8 cellular contexts compared by ENCODE assay signal in the genomic region with DNA sequence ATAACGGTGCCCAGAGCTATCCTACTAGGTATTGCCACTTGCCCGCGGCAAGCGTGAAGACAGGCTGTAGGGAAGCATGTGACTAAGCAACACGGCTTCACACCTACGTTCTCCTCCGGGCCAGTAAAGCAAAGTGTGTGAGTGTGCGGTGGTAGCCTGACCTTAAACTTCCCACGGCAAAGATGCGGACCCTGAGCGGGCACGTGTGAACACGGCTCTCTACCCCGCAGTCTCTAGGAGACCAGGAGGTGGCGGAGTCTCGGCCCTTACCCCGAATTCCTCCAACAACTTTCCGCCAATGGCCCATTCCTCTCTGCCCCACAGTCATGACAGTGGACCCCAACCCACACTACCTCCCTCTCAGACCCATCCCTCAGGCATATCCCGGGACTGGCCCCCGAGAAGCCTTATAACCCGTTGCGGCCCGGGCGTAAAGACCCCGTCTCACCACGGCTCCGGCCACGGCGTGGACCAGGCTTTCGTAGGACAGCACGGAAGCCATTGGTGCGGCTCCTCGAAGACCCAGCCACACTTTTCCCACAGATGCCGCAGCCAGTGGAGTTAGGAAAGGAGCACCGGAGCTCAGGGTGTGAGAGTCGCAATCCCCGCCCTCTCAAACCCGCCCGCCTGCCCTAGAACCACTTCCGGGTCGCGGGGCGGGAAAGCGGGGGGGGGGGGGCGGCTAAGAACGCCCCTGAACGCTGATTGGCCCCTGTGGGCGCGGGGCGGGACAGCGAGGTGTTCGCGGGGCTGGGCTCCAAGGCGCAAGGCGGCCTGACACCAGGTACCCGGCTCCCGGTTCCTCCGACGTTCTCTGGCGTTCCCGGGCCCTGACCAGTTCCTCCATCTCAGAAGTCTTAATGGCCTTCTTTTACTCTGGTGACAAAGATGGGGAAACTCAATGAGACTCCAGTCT. TPM values are rescaled to one million over a fixed set of nuclear protein-coding genes. Genes with fewer than 3 reads are reported as not detected.
DNase-seq lines count a peak whose midpoint lies in the region; ATAC-seq and TF ChIP-seq lines count a peak whose summit lies in the region.

Gene SLC25A17, minus strand, starts transcription at position 600 of the 916 bp plus-strand sequence. Its CDS starts 98 bp downstream, at position 502.

- POLR2A ChIA-PET in RWPE1 (lab: Yijun Ruan, JAX; ENCODE audit: low non-redundant PET) = interaction anchor here (0.6 kb wide), 1 partner anchor 324 kb away, joined by 12 read pairs; no protein-coding TSS in a partner anchor

- DNase-seq in DMS153 (lab: John Stamatoyannopoulos, UW) (peak; percentile 87), LoVo (ENCODE audit: low spot score) (peak; percentile 92), RWPE1 (ENCODE audit: low spot score) (peak; percentile 95), fibroblast of the conjunctiva (ENCODE audit: low read depth) (peak; percentile 63)
- DNase-seq in activated T-helper 2 cell treated with anti-CD3 and anti-CD28 coated beads, Interferon-gamma antibody, Interleukin-2, Interleukin-4, amounts not matched to agents 10 μg/mL and 5 μg/mL and 100 μg/mL, durations not matched to agents 14 hours and 24 hours and 36 hours (ENCODE audit: low spot score) = peak; percentile 80
- DNase-seq in stimulated activated naive CD8-positive, alpha-beta T cell treated with anti-CD3 and anti-CD28 coated beads, Interleukin-15, Interleukin-2, amounts not matched to agents 100 U/mL and 50 U/mL, for 24 hours = peak; percentile 91

- H3K9me3 Mint-ChIP-seq in activated T-helper 2 cell treated with anti-CD3 and anti-CD28 coated beads, Interferon-gamma antibody, Interleukin-2, Interleukin-4, amounts not matched to agents 10 μg/mL and 5 μg/mL and 100 μg/mL, durations not matched to agents 14 hours and 24 hours and 36 hours = no peaks in the 10 kb centered on the region
- H3K9me3 Mint-ChIP-seq in nephron = no peaks in the 10 kb centered on the region

- H3K4me1 Mint-ChIP-seq in activated T-helper 2 cell treated with anti-CD3 and anti-CD28 coated beads, Interferon-gamma antibody, Interleukin-2, Interleukin-4, amounts not matched to agents 10 μg/mL and 5 μg/mL and 100 μg/mL, durations not matched to agents 14 hours and 24 hours and 36 hours (ENCODE audit: low read depth) = peaks cover 32% of the 10 kb centered on the region
- peaks cover 26% of the 10 kb centered on the region for H3K4me1 Mint-ChIP-seq in nephron

- H3K27ac Mint-ChIP-seq in activated T-helper 2 cell treated with anti-CD3 and anti-CD28 coated beads, Interferon-gamma antibody, Interleukin-2, Interleukin-4, amounts not matched to agents 10 μg/mL and 5 μg/mL and 100 μg/mL, durations not matched to agents 14 hours and 24 hours and 36 hours = peak within 1 kb of the TSS; percentile 80
- peak within 1 kb of the TSS; percentile 84 to 96 (median 95) for H3K27ac Mint-ChIP-seq in nephron

- intact Hi-C loops in activated T-helper 2 cell treated with anti-CD3 and anti-CD28 coated beads, Interferon-gamma antibody, Interleukin-2, Interleukin-4, amounts not matched to agents 10 μg/mL and 5 μg/mL and 100 μg/mL, durations not matched to agents 14 hours and 24 hours and 36 hours (cut with micrococcal nuclease) = loop anchor here (1.0 to 10.0 kb wide), 6 partner anchors 38 to 136 kb away; partner anchors contain the start of genes RBX1, ST13 and XPNPEP3

- peak within 1 kb of the TSS; percentile 80 for H3K27ac ChIP-seq in RWPE1

- CTCF ChIA-PET in RWPE1 (lab: Yijun Ruan, JAX) = interaction anchor here (0.5 to 0.6 kb wide), 4 partner anchors 9 to 191 kb away, joined by 3 to 4 read pairs (median 4); no protein-coding TSS in a partner anchor

- TF ChIP-seq CTCF in RWPE1 (conservative IDR thresholded peaks at IDR 0.05; ENCODE audit: low read depth) (peak; percentile 50), nephron (IDR thresholded peaks at IDR 0.05; ENCODE audit: unreplicated experiment in 3 of 3) (peak; percentile 28 to 43 (median 31))

- H3K36me3 Mint-ChIP-seq in activated T-helper 2 cell treated with anti-CD3 and anti-CD28 coated beads, Interferon-gamma antibody, Interleukin-2, Interleukin-4, amounts not matched to agents 10 μg/mL and 5 μg/mL and 100 μg/mL, durations not matched to agents 14 hours and 24 hours and 36 hours (ENCODE audit: low read depth) = peaks cover 18% of the 10 kb centered on the region
- peaks cover 26% of the 10 kb centered on the region for H3K36me3 Mint-ChIP-seq in nephron (ENCODE audit: low read depth)

- H3K4me3 Mint-ChIP-seq in activated T-helper 2 cell treated with anti-CD3 and anti-CD28 coated beads, Interferon-gamma antibody, Interleukin-2, Interleukin-4, amounts not matched to agents 10 μg/mL and 5 μg/mL and 100 μg/mL, durations not matched to agents 14 hours and 24 hours and 36 hours (ENCODE audit: low read depth) = peak within 1 kb of the TSS; percentile 82
- H3K4me3 Mint-ChIP-seq in nephron = peak within 1 kb of the TSS; percentile 91 to 99 (median 92)

- no peaks in the 10 kb centered on the region for H3K27me3 Mint-ChIP-seq in activated T-helper 2 cell treated with anti-CD3 and anti-CD28 coated beads, Interferon-gamma antibody, Interleukin-2, Interleukin-4, amounts not matched to agents 10 μg/mL and 5 μg/mL and 100 μg/mL, durations not matched to agents 14 hours and 24 hours and 36 hours (ENCODE audit: low read depth)
- H3K27me3 Mint-ChIP-seq in nephron (ENCODE audit: low read depth) = no peaks in the 10 kb centered on the region

- ATAC-seq in GM21737 (IDR thresholded peaks at IDR 0.05; ENCODE audit: unreplicated experiment) = peak; percentile 80
- peak; percentile 94 for ATAC-seq in stimulated activated naive CD8-positive, alpha-beta T cell treated with anti-CD3 and anti-CD28 coated beads, Interleukin-15, Interleukin-2, amounts not matched to agents 100 U/mL and 50 U/mL, for 24 hours

RNA-seq across cellular contexts. Expression of gene SLC25A17, which starts in this region (rescaled TPM):
- total RNA-seq in activated T-helper 2 cell treated with anti-CD3 and anti-CD28 coated beads, Interferon-gamma antibody, Interleukin-2, Interleukin-4, amounts not matched to agents 10 μg/mL and 5 μg/mL and 100 μg/mL, durations not matched to agents 14 hours and 24 hours and 36 hours = 27.3 and 33.0 TPM in 2 replicates

Comparison
In these comparisons a context has a peak if more than half of its experiments do, and no peak if none do; other contexts are left out.
1. Peak in every context shown above with its lines: DNase-seq, ATAC-seq and H3K27ac ChIP-seq.